Comparison of ENCODE assay signal across 28 cellular contexts in the genomic region with DNA sequence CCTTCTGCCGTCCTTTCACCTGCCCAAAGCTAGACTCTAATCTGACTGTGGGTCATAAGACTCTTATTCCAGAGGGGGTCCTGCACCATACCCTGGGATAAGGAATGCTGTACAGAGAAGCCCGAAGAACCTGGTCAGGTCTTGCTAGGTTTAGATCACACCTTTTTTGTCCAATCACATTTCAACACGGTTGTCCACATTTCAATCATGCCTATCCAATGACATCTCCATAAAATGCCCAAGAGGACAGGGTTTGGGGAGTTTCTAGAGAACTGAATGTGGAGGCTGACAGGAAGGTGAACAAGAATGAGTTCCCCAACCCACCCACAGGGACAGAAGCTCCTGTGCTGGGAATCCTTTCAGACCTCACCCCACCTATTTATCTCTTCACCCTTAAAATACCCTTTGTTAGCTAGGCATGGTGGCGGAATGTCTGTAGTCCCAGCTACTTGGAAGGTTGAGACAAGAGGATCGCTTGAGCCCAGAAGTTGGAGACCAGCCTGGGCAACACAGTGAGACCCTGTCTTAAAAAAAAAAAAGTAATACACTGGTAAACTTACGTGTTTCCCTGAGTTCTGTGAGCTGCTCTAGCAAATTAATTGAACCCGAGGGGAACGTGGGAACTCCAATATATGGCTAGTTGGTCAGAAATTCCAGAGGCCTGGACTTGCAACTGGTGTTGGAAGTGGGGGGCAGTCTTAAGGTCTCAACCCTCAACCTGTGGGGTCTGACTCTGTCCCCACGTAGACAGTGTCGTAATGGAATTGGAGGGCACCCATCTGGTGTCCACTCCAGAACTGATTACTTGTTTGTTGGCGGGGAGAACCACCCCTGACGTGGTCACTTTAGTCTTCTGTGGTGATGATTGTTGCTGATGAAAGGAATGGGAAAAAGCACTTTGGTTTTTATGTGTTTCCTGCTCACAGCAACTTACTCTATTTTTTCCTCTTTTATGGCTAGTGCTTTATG. TPM values are rescaled to one million over a fixed set of nuclear protein-coding genes. Genes with fewer than 3 reads are reported as not detected.
"Had no signal": no experiment of that assay in that cellular context is flagged by ENCODE, and none has a peak within 500 bp of the region (broad histone marks: within the 10 kb centered on the region; RNA-seq: fewer than 3 reads in every experiment).

No MANE protein-coding gene starts in this region.

- H3K4me1 ChIP-seq: left ventricle myocardium inferior, prostate gland had no signal

- ATAC-seq: activated T-cell treated with anti-CD3 and anti-CD28 coated beads, Interleukin-2, amount 50 U/mL, for 4 hours had no signal

- H3K27ac Mint-ChIP-seq: activated B cell treated with CpG ODN at 0.5 μM for 24 hours; activated CD4-positive, alpha-beta T cell treated with anti-CD3 and anti-CD28 coated beads for 36 hours; activated naive CD4-positive, alpha-beta T cell treated with anti-CD3 and anti-CD28 coated beads for 36 hours; activated naive CD8-positive, alpha-beta T cell treated with anti-CD3 and anti-CD28 coated beads, Interleukin-2, amount 10 ng/mL, durations not matched to agents 7 days and 5 days; T-helper 1 cell treated with Interleukin-12 subunit alpha and Interleukin-12 subunit beta and Interleukin-4 antibody, amounts not matched to agents 30 μg/mL and 1 μg/mL, for 36 hours; type B pancreatic cell had no signal

- H3K9me3 ChIP-seq: left ventricle myocardium inferior, ovary, prostate gland, spleen, thoracic aorta had no signal

- H3K27me3 ChIP-seq: hepatocyte, ovary, spleen had no signal

- H2AFZ ChIP-seq: hepatocyte had no signal

- H3K4me1 Mint-ChIP-seq: activated naive CD8-positive, alpha-beta T cell treated with anti-CD3 and anti-CD28 coated beads, Interleukin-2, amount 10 ng/mL, durations not matched to agents 7 days and 5 days; naive B cell had no signal

- H3K27ac ChIP-seq: hepatocyte, left ventricle myocardium inferior, ovary, prostate gland, spleen, thoracic aorta had no signal

- FAIRE-seq: endometrium had no signal

- H3K27me3 Mint-ChIP-seq: activated B cell treated with CpG ODN at 0.5 μM for 24 hours; activated CD4-positive, alpha-beta T cell treated with anti-CD3 and anti-CD28 coated beads for 36 hours; activated naive CD8-positive, alpha-beta T cell treated with anti-CD3 and anti-CD28 coated beads, Interleukin-2, amount 10 ng/mL, durations not matched to agents 7 days and 5 days; naive B cell; type B pancreatic cell had no signal

- H3K79me2 ChIP-seq: hepatocyte had no signal

- DNase-seq: activated B cell treated with CpG ODN at 0.5 μM for 24 hours; activated CD4-positive, alpha-beta T cell treated with anti-CD3 and anti-CD28 coated beads for 36 hours; activated CD4-positive, alpha-beta T cell treated with anti-CD3 and anti-CD28 coated beads, Interleukin-2, amount 50 U/mL, for 4 hours; activated CD8-positive, alpha-beta memory T cell treated with anti-CD3 and anti-CD28 coated beads for 24 hours; activated CD8-positive, alpha-beta memory T cell treated with anti-CD3 and anti-CD28 coated beads, Interleukin-2, amount 50 U/mL, for 4 hours; activated effector memory CD4-positive, alpha-beta T cell treated with Interleukin-2 at 50 U/mL for 16 hours; activated naive CD4-positive, alpha-beta T cell treated with anti-CD3 and anti-CD28 coated beads for 36 hours; activated naive CD8-positive, alpha-beta T cell treated with anti-CD3 and anti-CD28 coated beads, Interleukin-2, amount 10 ng/mL, durations not matched to agents 7 days and 5 days; activated T-cell treated with anti-CD3 and anti-CD28 coated beads, Interleukin-2, amount 50 U/mL, for 4 hours; amygdala; cortex of kidney; erythroblast; foreskin fibroblast; kidney glomerular epithelial cell; left ventricle myocardium inferior; mammary epithelial cell; naive B cell; ovary; spleen; stimulated activated CD4-positive, alpha-beta T cell treated with anti-CD3 and anti-CD28 coated beads, Interleukin-4, amount 100 ng/mL, for 1 hour; stimulated activated naive CD4-positive, alpha-beta T cell treated with Interleukin-2 at 50 U/mL for 16 hours; T1000 had no signal

- H3K4me3 Mint-ChIP-seq: activated B cell treated with CpG ODN at 0.5 μM for 24 hours; activated CD4-positive, alpha-beta T cell treated with anti-CD3 and anti-CD28 coated beads for 36 hours; activated naive CD4-positive, alpha-beta T cell treated with anti-CD3 and anti-CD28 coated beads for 36 hours; activated naive CD8-positive, alpha-beta T cell treated with anti-CD3 and anti-CD28 coated beads, Interleukin-2, amount 10 ng/mL, durations not matched to agents 7 days and 5 days; activated T-cell treated with anti-CD3 and anti-CD28 coated beads, Interleukin-2, amount 50 U/mL, for 4 hours; naive B cell; T-helper 1 cell treated with Interleukin-12 subunit alpha and Interleukin-12 subunit beta and Interleukin-4 antibody, amounts not matched to agents 30 μg/mL and 1 μg/mL, for 36 hours; type B pancreatic cell had no signal

- H3K4me2 ChIP-seq: hepatocyte had no signal

- H3K36me3 ChIP-seq: ovary had no signal

- H3K4me3 ChIP-seq: hepatocyte, left ventricle myocardium inferior, ovary, prostate gland, spleen, thoracic aorta had no signal

- H3K9me3 Mint-ChIP-seq: activated B cell treated with CpG ODN at 0.5 μM for 24 hours; activated naive CD4-positive, alpha-beta T cell treated with anti-CD3 and anti-CD28 coated beads for 36 hours; activated naive CD8-positive, alpha-beta T cell treated with anti-CD3 and anti-CD28 coated beads, Interleukin-2, amount 10 ng/mL, durations not matched to agents 7 days and 5 days; activated T-cell treated with anti-CD3 and anti-CD28 coated beads, Interleukin-2, amount 50 U/mL, for 4 hours; naive B cell; T-helper 1 cell treated with Interleukin-12 subunit alpha and Interleukin-12 subunit beta and Interleukin-4 antibody, amounts not matched to agents 30 μg/mL and 1 μg/mL, for 36 hours; type B pancreatic cell had no signal

RNA-seq across cellular contexts. Expression of gene ALDH3B1, which starts 46.5 kb away (rescaled TPM):
- total RNA-seq: activated CD4-positive, alpha-beta T cell treated with anti-CD3 and anti-CD28 coated beads for 36 hours; activated naive CD4-positive, alpha-beta T cell treated with anti-CD3 and anti-CD28 coated beads for 36 hours had no signal
